Comparison of ENCODE assay signal across 12 cellular contexts in genomic region chr1:21921100-21921875, GRCh38. TPM values are rescaled to one million over a fixed set of nuclear protein-coding genes. Genes with fewer than 3 reads are reported as not detected.
DNase-seq lines count a peak whose midpoint lies in the region; ATAC-seq and TF ChIP-seq lines count a peak whose summit lies in the region.
"Had no signal": no experiment of that assay in that cellular context is flagged by ENCODE, and none has a peak within 500 bp of the region (broad histone marks: within the 10 kb centered on the region; RNA-seq: fewer than 3 reads in every experiment).

No MANE protein-coding gene starts in this region.

- peak overlapping the region; percentile 94 for H3K27ac Mint-ChIP-seq in HFFc6
- H3K27ac Mint-ChIP-seq in dendritic cell treated with granulocyte-macrophage colony-stimulating factor and Interleukin-4, amounts not matched to agents 40 ng/mL and 50 ng/mL, for 4 days = peak overlapping the region; percentile 25
- no peak overlapping the region for H3K27ac Mint-ChIP-seq in activated T-helper 17 cell treated with anti-CD3 and anti-CD28 coated beads, Interleukin-2, amount 50 U/mL, for 72 hours
- H3K27ac Mint-ChIP-seq: activated naive CD4-positive, alpha-beta T cell treated with anti-CD3 and anti-CD28 coated beads for 36 hours; CD8-positive, alpha-beta T cell had no signal

- no CpG with 5 or more reads among the region's 11 CpGs for WGBS in mesendoderm (ENCODE audit: extremely low coverage, insufficient coverage, low lambda C conversion rate)

- peaks cover 45% of the 10 kb centered on the region for H3K36me3 Mint-ChIP-seq in HFFc6 (ENCODE audit: low read depth)
- H3K36me3 Mint-ChIP-seq in dendritic cell treated with granulocyte-macrophage colony-stimulating factor and Interleukin-4, amounts not matched to agents 40 ng/mL and 50 ng/mL, for 4 days (ENCODE audit: low read depth) = peaks cover 8% of the 10 kb centered on the region
- H3K36me3 Mint-ChIP-seq in activated T-helper 17 cell treated with anti-CD3 and anti-CD28 coated beads, Interleukin-2, amount 50 U/mL, for 72 hours (ENCODE audit: low read depth) = no peaks in the 10 kb centered on the region
- H3K36me3 Mint-ChIP-seq: CD8-positive, alpha-beta T cell had no signal

- H2BK5ac ChIP-seq in mesendoderm (ENCODE audit: low read length) = peak overlapping the region; percentile 27

- no peaks in the 10 kb centered on the region for H3K36me3 ChIP-seq in mesendoderm (ENCODE audit: control insufficient read depth, insufficient read depth, low read length)
- peaks cover 7 to 8% of the 10 kb centered on the region in 2 donors for H3K36me3 ChIP-seq in stomach smooth muscle (ENCODE audit: control insufficient read depth in 2 of 2, insufficient read depth in 2 of 2, low read length in 2 of 2)

- intact Hi-C loops in dendritic cell treated with granulocyte-macrophage colony-stimulating factor and Interleukin-4, amounts not matched to agents 40 ng/mL and 50 ng/mL, for 4 days (cut with micrococcal nuclease) = no loop called here

- no peak overlapping the region for H4K5ac ChIP-seq in mesendoderm (ENCODE audit: low read length)

- H3K4me3 Mint-ChIP-seq in HFFc6 = peak overlapping the region; percentile 75
- H3K4me3 Mint-ChIP-seq in dendritic cell treated with granulocyte-macrophage colony-stimulating factor and Interleukin-4, amounts not matched to agents 40 ng/mL and 50 ng/mL, for 4 days = no peak overlapping the region
- no peak overlapping the region for H3K4me3 Mint-ChIP-seq in activated T-helper 17 cell treated with anti-CD3 and anti-CD28 coated beads, Interleukin-2, amount 50 U/mL, for 72 hours
- H3K4me3 Mint-ChIP-seq: activated naive CD4-positive, alpha-beta T cell treated with anti-CD3 and anti-CD28 coated beads for 36 hours; CD8-positive, alpha-beta T cell had no signal

- peaks cover 11% of the 10 kb centered on the region for H3K79me2 ChIP-seq in mesendoderm (ENCODE audit: control insufficient read depth, insufficient read depth, low read length)

- H3K9me3 Mint-ChIP-seq in HFFc6 = no peaks in the 10 kb centered on the region
- no peaks in the 10 kb centered on the region for H3K9me3 Mint-ChIP-seq in dendritic cell treated with granulocyte-macrophage colony-stimulating factor and Interleukin-4, amounts not matched to agents 40 ng/mL and 50 ng/mL, for 4 days
- no peaks in the 10 kb centered on the region for H3K9me3 Mint-ChIP-seq in activated T-helper 17 cell treated with anti-CD3 and anti-CD28 coated beads, Interleukin-2, amount 50 U/mL, for 72 hours
- H3K9me3 Mint-ChIP-seq: activated naive CD4-positive, alpha-beta T cell treated with anti-CD3 and anti-CD28 coated beads for 36 hours; CD8-positive, alpha-beta T cell had no signal

- H3K4me2 ChIP-seq in mesendoderm (ENCODE audit: low read length) = no peak overlapping the region

- no peak overlapping the region for H2BK15ac ChIP-seq in mesendoderm (replicated peaks; ENCODE audit: low read depth)

- peaks cover 4% of the 10 kb centered on the region for H3K27me3 Mint-ChIP-seq in HFFc6 (ENCODE audit: insufficient read depth)
- peaks cover 2% of the 10 kb centered on the region for H3K27me3 Mint-ChIP-seq in dendritic cell treated with granulocyte-macrophage colony-stimulating factor and Interleukin-4, amounts not matched to agents 40 ng/mL and 50 ng/mL, for 4 days
- H3K27me3 Mint-ChIP-seq in activated T-helper 17 cell treated with anti-CD3 and anti-CD28 coated beads, Interleukin-2, amount 50 U/mL, for 72 hours = no peaks in the 10 kb centered on the region

- no peak overlapping the region for H2BK120ac ChIP-seq in mesendoderm (ENCODE audit: low read depth, low read length)

- no peak overlapping the region for H3K18ac ChIP-seq in mesendoderm (ENCODE audit: low read length)

- H2AK5ac ChIP-seq in mesendoderm (ENCODE audit: low read length) = peak overlapping the region; percentile 9

- H3K4me3 ChIP-seq in mesendoderm (ENCODE audit: low read length) (no peak overlapping the region), stomach smooth muscle (ENCODE audit: low read length in 2 of 2) (peak overlapping the region; percentile 15 to 18)

- peak overlapping the region; percentile 30 for H3K9ac ChIP-seq in mesendoderm (ENCODE audit: low read length)
- H3K9ac ChIP-seq in stomach smooth muscle (ENCODE audit: low read length in 2 of 2) = peak overlapping the region; percentile 51 to 69

- H3K27ac ChIP-seq in mesendoderm (ENCODE audit: low read depth, low read length) (no peak overlapping the region), stomach smooth muscle (ENCODE audit: low read length) (peak overlapping the region; percentile 95)

- no peak overlapping the region for H4K8ac ChIP-seq in mesendoderm (ENCODE audit: low read depth, low read length)

- H3K56ac ChIP-seq in mesendoderm (ENCODE audit: low read length) = peak overlapping the region; percentile 76

- peaks cover 79% of the 10 kb centered on the region for H3K4me1 Mint-ChIP-seq in HFFc6 (ENCODE audit: low read depth)
- peaks cover 47% of the 10 kb centered on the region for H3K4me1 Mint-ChIP-seq in dendritic cell treated with granulocyte-macrophage colony-stimulating factor and Interleukin-4, amounts not matched to agents 40 ng/mL and 50 ng/mL, for 4 days (ENCODE audit: low read depth)
- H3K4me1 Mint-ChIP-seq in activated T-helper 17 cell treated with anti-CD3 and anti-CD28 coated beads, Interleukin-2, amount 50 U/mL, for 72 hours = no peaks in the 10 kb centered on the region

- H3K9me3 ChIP-seq in stomach smooth muscle (ENCODE audit: control insufficient read depth in 2 of 2, low read length in 2 of 2) = no peaks in the 10 kb centered on the region

- H3K4me1 ChIP-seq in mesendoderm (ENCODE audit: control insufficient read depth, low read depth, low read length) (peaks cover 31% of the 10 kb centered on the region), stomach smooth muscle (ENCODE audit: control insufficient read depth, insufficient read depth, low read length) (peaks cover 93% of the 10 kb centered on the region)

- DNase-seq in HFFc6 = no peak
- no peak for DNase-seq in mesendoderm
- DNase-seq in pons (ENCODE audit: low spot score) = no peak
- DNase-seq: activated naive CD4-positive, alpha-beta T cell treated with anti-CD3 and anti-CD28 coated beads for 36 hours; CD8-positive, alpha-beta T cell; NCI-H2171; SIG-M5 had no signal

- H3K4ac ChIP-seq in mesendoderm (ENCODE audit: low read depth, low read length) = peak overlapping the region; percentile 1

- no peak overlapping the region for H3K23ac ChIP-seq in mesendoderm (ENCODE audit: low read length)

- TF ChIP-seq CTCF in HFFc6 (IDR thresholded peaks at IDR 0.05) = no peak

- ATAC-seq in GM21526 (IDR thresholded peaks at IDR 0.05; ENCODE audit: low FRiP score, unreplicated experiment) = no peak
- ATAC-seq in activated T-helper 17 cell treated with anti-CD3 and anti-CD28 coated beads, Interleukin-2, amount 50 U/mL, for 72 hours (replicated peaks) = no peak
- no peak for ATAC-seq in GM18909 (IDR thresholded peaks at IDR 0.05; ENCODE audit: poor library complexity, unreplicated experiment)
- ATAC-seq: CD8-positive, alpha-beta T cell had no signal

- H3K79me1 ChIP-seq in mesendoderm (ENCODE audit: low read length) = peaks cover 11% of the 10 kb centered on the region

- no peaks in the 10 kb centered on the region for H3K27me3 ChIP-seq in mesendoderm (ENCODE audit: insufficient read depth, low read length, poor library complexity)
- no peaks in the 10 kb centered on the region for H3K27me3 ChIP-seq in stomach smooth muscle (ENCODE audit: control insufficient read depth in 1 of 2, insufficient read depth in 2 of 2, low read length in 2 of 2)

RNA-seq across cellular contexts. Expression of gene HSPG2, which starts 15.8 kb away (rescaled TPM):
- 100 to 1,000 TPM; 275 to 430 (median 297) TPM for total RNA-seq in HFFc6 (2021; fragmentation: NEBNext Ultra II Directional; extraction: Animal tissue kit (Norgen Biotek cat#: 25700))
- polyA plus RNA-seq in mesendoderm (2013, experiment 1 of 2) = 10.1 TPM
- polyA plus RNA-seq in mesendoderm (2013, experiment 2 of 2) = 9.4 TPM
- total RNA-seq in activated T-helper 17 cell treated with anti-CD3 and anti-CD28 coated beads, Interleukin-2, amount 50 U/mL, for 72 hours = 10 to 100 TPM in 1 of 2 donors, 1 to 10 TPM in 1; 1.8 to 33.3 TPM

RNA-seq across cellular contexts. Expression of gene CELA3B, which starts 55.5 kb away (rescaled TPM):
- not detected for total RNA-seq in HFFc6 (2021; fragmentation: NEBNext Ultra II Directional; extraction: Animal tissue kit (Norgen Biotek cat#: 25700))
- not detected for polyA plus RNA-seq in mesendoderm (2013, experiment 1 of 2)
- not detected for polyA plus RNA-seq in mesendoderm (2013, experiment 2 of 2)
- not detected for total RNA-seq in activated T-helper 17 cell treated with anti-CD3 and anti-CD28 coated beads, Interleukin-2, amount 50 U/mL, for 72 hours
- total RNA-seq: activated naive CD4-positive, alpha-beta T cell treated with anti-CD3 and anti-CD28 coated beads for 36 hours; CD8-positive, alpha-beta T cell had no signal

Comparison
In these comparisons a context has a peak if more than half of its experiments do, and no peak if none do; other contexts are left out.
1. RNA of gene HSPG2, which starts 15.8 kb away (total RNA-seq): 275 to 430 TPM in HFFc6; 1.8 to 33.3 TPM in activated T-helper 17 cell treated with anti-CD3 and anti-CD28 coated beads, Interleukin-2, amount 50 U/mL, for 72 hours; every median in the first group is over 4 times any median in the second.